ENCODE assay signal across 19 cellular contexts in the genomic region with DNA sequence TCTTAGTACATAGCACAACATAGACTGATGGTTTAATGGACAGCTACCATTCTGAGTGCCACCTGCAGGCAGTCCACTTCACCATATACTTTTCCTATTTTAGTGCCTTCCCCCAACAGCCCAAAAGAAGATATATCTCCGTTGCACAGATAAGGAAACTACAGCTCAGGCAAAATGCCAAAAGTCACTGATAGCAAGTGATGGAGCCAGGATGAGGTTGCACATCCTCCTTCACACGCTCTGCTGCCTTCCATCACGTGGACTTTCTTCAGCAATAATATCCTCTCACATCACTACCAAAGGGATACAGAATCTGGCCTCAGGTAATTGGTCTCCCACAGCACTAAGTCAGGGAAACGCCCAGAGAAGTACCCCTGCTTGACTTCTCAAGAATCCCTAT. TPM values are rescaled to one million over a fixed set of nuclear protein-coding genes. Genes with fewer than 3 reads are reported as not detected.
DNase-seq lines count a peak whose midpoint lies in the region; ATAC-seq and TF ChIP-seq lines count a peak whose summit lies in the region.
"Had no signal": no experiment of that assay in that cellular context is flagged by ENCODE, and none has a peak within 500 bp of the region (broad histone marks: within the 10 kb centered on the region; RNA-seq: fewer than 3 reads in every experiment).

No MANE protein-coding gene starts in this region.

- no peak overlapping the region for H2BK120ac ChIP-seq in mesendoderm (ENCODE audit: low read depth, low read length)

- no peaks in the 10 kb centered on the region for H3K9me3 ChIP-seq in BLaER1 treated with 17β-estradiol and CSF1 and Interleukin-3, amounts not matched to agents 10 nM and 100 nM (replicated peaks in 1 of 11)
- H3K9me3 ChIP-seq in OCI-LY7 (ENCODE audit: low read length): no peaks in the 10 kb centered on the region
- no peaks in the 10 kb centered on the region for H3K9me3 ChIP-seq in left lung
- H3K9me3 ChIP-seq: neutrophil had no signal

- WGBS in mesendoderm (ENCODE audit: extremely low coverage, insufficient coverage, low lambda C conversion rate): no CpG with 5 or more reads among the region's 4 CpGs

- POLR2A ChIA-PET in OCI-LY7 (lab: Charles Lee): no interaction called here

- H4K5ac ChIP-seq in mesendoderm (ENCODE audit: low read length): no peak overlapping the region

- H2BK15ac ChIP-seq in mesendoderm (replicated peaks; ENCODE audit: low read depth): no peak overlapping the region

- TF ChIP-seq CTCF in GM06990 (IDR thresholded peaks at IDR 0.05; ENCODE audit: insufficient read depth, low read length, poor library complexity, severe bottlenecking) (peak; percentile 7), OCI-LY7 (conservative IDR thresholded peaks at IDR 0.05; ENCODE audit: low read length) (no peak), left lung (IDR thresholded peaks at IDR 0.05) (no peak), chondrocyte (IDR thresholded peaks at IDR 0.05) (no peak)

- H4K8ac ChIP-seq in mesendoderm (ENCODE audit: low read depth, low read length): no peak overlapping the region

- H3K36me3 ChIP-seq in BLaER1 treated with 17β-estradiol and CSF1 and Interleukin-3, amounts not matched to agents 10 nM and 100 nM: peaks cover 0 to 17% (median 6%) of the 10 kb centered on the region in 11 experiments; a peak in 5 of 22 replicates
- H3K36me3 ChIP-seq in GM06990 (ENCODE audit: control insufficient read depth, insufficient read depth, low read length) (no peaks in the 10 kb centered on the region), OCI-LY7 (ENCODE audit: insufficient read depth, low read length) (peaks cover 15% of the 10 kb centered on the region; the same call in 1 of the 2 replicates), left lung (no peaks in the 10 kb centered on the region), mesendoderm (ENCODE audit: control insufficient read depth, insufficient read depth, low read length) (no peaks in the 10 kb centered on the region)
- H3K36me3 ChIP-seq: neutrophil had no signal

- ATAC-seq in left lung: peak; percentile 31
- ATAC-seq: HepG2 had no signal

- H3K27me3 ChIP-seq in BLaER1 treated with 17β-estradiol and CSF1 and Interleukin-3, amounts not matched to agents 10 nM and 100 nM: no peaks in the 10 kb centered on the region
- H3K27me3 ChIP-seq in GM06990 (replicated peaks; ENCODE audit: control insufficient read depth, insufficient read depth, low read length) (no peaks in the 10 kb centered on the region), left lung (no peaks in the 10 kb centered on the region), mesendoderm (ENCODE audit: insufficient read depth, low read length, poor library complexity) (no peaks in the 10 kb centered on the region)
- H3K27me3 ChIP-seq: neutrophil had no signal

- no peak overlapping the region for H3K23ac ChIP-seq in mesendoderm (ENCODE audit: low read length)

- H3K4me3 Mint-ChIP-seq in chondrocyte (ENCODE audit: unreplicated experiment): no peak overlapping the region
- H3K4me3 Mint-ChIP-seq: activated CD4-positive, alpha-beta memory T cell treated with anti-CD3 and anti-CD28 coated beads, Interleukin-2, amount 10 ng/mL, durations not matched to agents 7 days and 5 days; activated naive CD4-positive, alpha-beta T cell treated with anti-CD3 and anti-CD28 coated beads, Interleukin-2, amount 50 U/mL, for 24 hours; H9 had no signal

- peaks cover 41 to 89% (median 82%) of the 10 kb centered on the region in 10 experiments for H3K4me1 ChIP-seq in BLaER1 treated with 17β-estradiol and CSF1 and Interleukin-3, amounts not matched to agents 10 nM and 100 nM
- H3K4me1 ChIP-seq in OCI-LY7 (ENCODE audit: insufficient read depth, low read length, poor library complexity, severe bottlenecking) (peaks cover 28% of the 10 kb centered on the region), left lung (peaks cover 4 to 13% of the 10 kb centered on the region in 2 donors), mesendoderm (ENCODE audit: control insufficient read depth, low read depth, low read length) (peaks cover 5% of the 10 kb centered on the region)

- no peaks in the 10 kb centered on the region for H3K36me3 Mint-ChIP-seq in chondrocyte (ENCODE audit: low read depth)

- no peak overlapping the region for H2AFZ ChIP-seq in OCI-LY7 (ENCODE audit: low read length)

- H3K27ac Mint-ChIP-seq in chondrocyte (ENCODE audit: unreplicated experiment): no peak overlapping the region
- H3K27ac Mint-ChIP-seq: activated CD4-positive, alpha-beta memory T cell treated with anti-CD3 and anti-CD28 coated beads, Interleukin-2, amount 10 ng/mL, durations not matched to agents 7 days and 5 days; H9 had no signal

- peak overlapping the region in 8 of 11 experiments; percentile 36 to 56 (median 50); a peak in 12 of 22 replicates for H3K27ac ChIP-seq in BLaER1 treated with 17β-estradiol and CSF1 and Interleukin-3, amounts not matched to agents 10 nM and 100 nM
- H3K27ac ChIP-seq in OCI-LY7 (ENCODE audit: low read depth, low read length, poor library complexity, severe bottlenecking) (no peak overlapping the region), left lung (no peak overlapping the region), mesendoderm (ENCODE audit: low read depth, low read length) (no peak overlapping the region)
- H3K27ac ChIP-seq: neutrophil had no signal

- peak overlapping the region; percentile 36 to 74 (median 67) for H3K4me2 ChIP-seq in BLaER1 treated with 17β-estradiol and CSF1 and Interleukin-3, amounts not matched to agents 10 nM and 100 nM
- H3K4me2 ChIP-seq in OCI-LY7 (ENCODE audit: low read length) (peak overlapping the region; percentile 54), mesendoderm (ENCODE audit: low read length) (no peak overlapping the region)

- no peak overlapping the region for H3K4me3 ChIP-seq in BLaER1 treated with 17β-estradiol and CSF1 and Interleukin-3, amounts not matched to agents 10 nM and 100 nM
- no peak overlapping the region for H3K4me3 ChIP-seq in GM06990 (replicated peaks; ENCODE audit: low read depth, low read length)
- no peak overlapping the region for H3K4me3 ChIP-seq in OCI-LY7 (ENCODE audit: low read depth, low read length, poor library complexity, severe bottlenecking)
- H3K4me3 ChIP-seq in left lung: no peak overlapping the region
- H3K4me3 ChIP-seq in mesendoderm (ENCODE audit: low read length): no peak overlapping the region

- no TSS peak for BruUV-seq in OCI-LY7 (replicated peaks; lab: Mats Ljungman, UMichigan)

- peaks cover 12% of the 10 kb centered on the region for H3K4me1 Mint-ChIP-seq in chondrocyte (ENCODE audit: low read depth)

- H3K18ac ChIP-seq in mesendoderm (ENCODE audit: low read length): no peak overlapping the region

- H3K9me2 ChIP-seq in OCI-LY7 (ENCODE audit: insufficient read depth, low read length): no peaks in the 10 kb centered on the region

- DNase-seq in GM06990 (ENCODE audit: extremely low read depth, insufficient read length) (no peak), OCI-LY7 (ENCODE audit: low spot score) (peak; percentile 33), left lung (no peak), chondrocyte (ENCODE audit: low spot score) (no peak), mesendoderm (no peak), NCI-H1694 (lab: John Stamatoyannopoulos, UW) (no peak)
- DNase-seq: activated CD4-positive, alpha-beta memory T cell treated with anti-CD3 and anti-CD28 coated beads, Interleukin-2, amount 10 ng/mL, durations not matched to agents 7 days and 5 days; COR-L47; glutamatergic neuron; H9; MV-4-11; NCI-H2081 treated with DMSO at 0.1 percent for 48 hours; NCI-H524; Right ventricle myocardium superior; T-helper 1 cell had no signal

- no peaks in the 10 kb centered on the region for H3K27me3 Mint-ChIP-seq in chondrocyte (ENCODE audit: low read depth)
- H3K27me3 Mint-ChIP-seq: activated CD4-positive, alpha-beta memory T cell treated with anti-CD3 and anti-CD28 coated beads, Interleukin-2, amount 10 ng/mL, durations not matched to agents 7 days and 5 days; activated naive CD4-positive, alpha-beta T cell treated with anti-CD3 and anti-CD28 coated beads, Interleukin-2, amount 50 U/mL, for 24 hours had no signal

- no peak overlapping the region for H3K56ac ChIP-seq in mesendoderm (ENCODE audit: low read length)

- H3K9ac ChIP-seq in BLaER1 treated with 17β-estradiol and CSF1 and Interleukin-3, amounts not matched to agents 10 nM and 100 nM: peak overlapping the region in 1 of 11 experiments; percentile 10; a peak in 2 of 22 replicates
- no peak overlapping the region for H3K9ac ChIP-seq in mesendoderm (ENCODE audit: low read length)

- H3K9me3 Mint-ChIP-seq in chondrocyte (ENCODE audit: low read depth): no peaks in the 10 kb centered on the region
- H3K9me3 Mint-ChIP-seq: activated CD4-positive, alpha-beta memory T cell treated with anti-CD3 and anti-CD28 coated beads, Interleukin-2, amount 10 ng/mL, durations not matched to agents 7 days and 5 days; activated naive CD4-positive, alpha-beta T cell treated with anti-CD3 and anti-CD28 coated beads, Interleukin-2, amount 50 U/mL, for 24 hours; H9 had no signal

- CTCF ChIA-PET in OCI-LY7 (lab: Charles Lee; ENCODE audit: unreplicated experiment): no interaction called here

- intact Hi-C loops in OCI-LY7 (cut with micrococcal nuclease; ENCODE audit: unreplicated experiment): no loop called here
- intact Hi-C loops in left lung (cut with DNase I): no loop called here

- no peak overlapping the region for H3K4ac ChIP-seq in mesendoderm (ENCODE audit: low read depth, low read length)

- H2AK5ac ChIP-seq in mesendoderm (ENCODE audit: low read length): no peak overlapping the region

- H3K79me2 ChIP-seq in OCI-LY7 (ENCODE audit: insufficient read depth, low read depth, low read length) (peaks cover 97% of the 10 kb centered on the region), mesendoderm (ENCODE audit: control insufficient read depth, insufficient read depth, low read length) (peaks cover 78% of the 10 kb centered on the region)

- H4K20me1 ChIP-seq in BLaER1 treated with 17β-estradiol and CSF1 and Interleukin-3, amounts not matched to agents 10 nM and 100 nM: peaks cover 79 to 99% (median 98%) of the 10 kb centered on the region in 11 experiments
- H4K20me1 ChIP-seq in OCI-LY7 (ENCODE audit: insufficient read depth, low read length): peaks cover 47% of the 10 kb centered on the region

- peaks cover 40% of the 10 kb centered on the region for H3K79me1 ChIP-seq in mesendoderm (ENCODE audit: low read length)

- no peak overlapping the region for H2BK5ac ChIP-seq in mesendoderm (ENCODE audit: low read length)

RNA-seq across cellular contexts. Expression of gene TCF20, which starts 7.5 kb away (rescaled TPM):
- total RNA-seq in OCI-LY7 (2014; rRNA removed; shearing (Covaris generic)): 55.6 and 56.0 TPM in 2 replicates
- total RNA-seq in OCI-LY7 (2022): 71.1 and 77.8 TPM in 2 replicates
- total RNA-seq in left lung: 10 to 100 TPM; 35.0 to 41.3 TPM
- total RNA-seq in chondrocyte: 27.3 to 35.1 TPM (median 31.0 TPM) in 3 replicates
- polyA plus RNA-seq in mesendoderm (2013, experiment 1 of 2): 28.5 TPM
- polyA plus RNA-seq in mesendoderm (2013, experiment 2 of 2): 28.6 TPM

Comparison
In these comparisons a context has a peak if more than half of its experiments do, and no peak if none do; other contexts are left out.
1. H3K27ac ChIP-seq: peak in BLaER1 treated with 17β-estradiol and CSF1 and Interleukin-3, amounts not matched to agents 10 nM and 100 nM (8 of 11); none in OCI-LY7 (single experiment), left lung (0 of 2) and mesendoderm (single experiment).